In genomic region chr15:95503107-95503506, GRCh38 we compare ENCODE assay signal across 18 cellular contexts.
DNase-seq lines count a peak whose midpoint lies in the region; ATAC-seq, FAIRE-seq and TF ChIP-seq lines count a peak whose summit lies in the region.
"Had no signal": no experiment of that assay in that cellular context is flagged by ENCODE, and none has a peak within 500 bp of the region (broad histone marks: within the 10 kb centered on the region; RNA-seq: fewer than 3 reads in every experiment).

No MANE protein-coding gene starts in this region.

- SMC1A ChIA-PET in GM12878 (lab: Charles Lee; ENCODE audit: uncharacterized antibody, unreplicated experiment), result interaction anchor here (0.7 to 3.4 kb wide), 8 partner anchors 14 to 884 kb away, joined by 3 to 10 read pairs (median 4); no protein-coding TSS in a partner anchor

- H3K79me2 ChIP-seq in GM12878 (ENCODE audit: control insufficient read depth, insufficient read depth, low read length), result no peaks in the 10 kb centered on the region

- no peak overlapping the region for H3K4me2 ChIP-seq in GM12878 (ENCODE audit: control insufficient read depth, insufficient read depth)
- H3K4me2 ChIP-seq: A549 had no signal

- no peaks in the 10 kb centered on the region for H4K20me1 ChIP-seq in GM12878 (ENCODE audit: control insufficient read depth, insufficient read depth)

- H3K4me1 Mint-ChIP-seq in activated CD4-positive, alpha-beta T cell treated with anti-CD3 and anti-CD28 coated beads for 36 hours, result peaks cover 12% of the 10 kb centered on the region
- peaks cover 8% of the 10 kb centered on the region for H3K4me1 Mint-ChIP-seq in stimulated activated naive CD8-positive, alpha-beta T cell treated with anti-CD3 and anti-CD28 coated beads, Interleukin-15, amount 100 ng/mL, for 72 hours
- no peaks in the 10 kb centered on the region for H3K4me1 Mint-ChIP-seq in Caco-2 (ENCODE audit: low read depth, unreplicated experiment)

- no peak overlapping the region for H3K4me3 ChIP-seq in GM12878
- H3K4me3 ChIP-seq in Caco-2 (ENCODE audit: low read depth, low read length), result no peak overlapping the region
- H3K4me3 ChIP-seq: A549, HAP-1 had no signal

- H3K4me1 ChIP-seq in GM12878 (ENCODE audit: control insufficient read depth, insufficient read depth, low read length) (no peaks in the 10 kb centered on the region), Caco-2 (no peaks in the 10 kb centered on the region)
- H3K4me1 ChIP-seq: A549, HAP-1 had no signal

- BruUV-seq in GM12878 (replicated peaks; lab: Mats Ljungman, UMichigan) (no TSS peak), Caco-2 (replicated peaks; lab: Mats Ljungman, UMichigan) (no TSS peak)

- no peaks in the 10 kb centered on the region for H3K27me3 ChIP-seq in GM12878 (replicated peaks in 1 of 2; ENCODE audit: control insufficient read depth in 2 of 2, insufficient read depth in 2 of 2, low read length in 1 of 2)
- H3K27me3 ChIP-seq in Caco-2 (replicated peaks; ENCODE audit: control insufficient read depth, insufficient read depth, low read length), result no peaks in the 10 kb centered on the region

- no peak overlapping the region for H3K27ac Mint-ChIP-seq in activated CD4-positive, alpha-beta T cell treated with anti-CD3 and anti-CD28 coated beads for 36 hours
- no peak overlapping the region for H3K27ac Mint-ChIP-seq in stimulated activated naive CD8-positive, alpha-beta T cell treated with anti-CD3 and anti-CD28 coated beads, Interleukin-15, amount 100 ng/mL, for 72 hours
- no peak overlapping the region for H3K27ac Mint-ChIP-seq in Caco-2 (ENCODE audit: unreplicated experiment)
- H3K27ac Mint-ChIP-seq: CD4-positive, alpha-beta T cell had no signal

- H3K27ac ChIP-seq in GM12878 (ENCODE audit: control insufficient read depth, insufficient read depth), result no peak overlapping the region
- H3K27ac ChIP-seq: 22Rv1, A549, C4-2B, HL-60 had no signal

- RAD21 ChIA-PET in GM12878 (lab: Charles Lee; ENCODE audit: unreplicated experiment), result interaction anchor here (1.0 to 2.8 kb wide), 9 partner anchors 26 to 343 kb away, joined by 3 to 12 read pairs (median 4); no protein-coding TSS in a partner anchor

- no peak for TF ChIP-seq RAD21 in GM12878 (IDR thresholded peaks at IDR 0.05; ENCODE audit: insufficient read depth, low read depth, low read length)

- no peak for DNase-seq in activated CD4-positive, alpha-beta T cell treated with anti-CD3 and anti-CD28 coated beads for 36 hours
- DNase-seq in activated CD4-positive, alpha-beta T cell treated with anti-CD3 and anti-CD28 coated beads, Interleukin-2, amount 50 U/mL, for 4 hours, result no peak
- DNase-seq in stimulated activated naive CD8-positive, alpha-beta T cell treated with anti-CD3 and anti-CD28 coated beads, Interleukin-15, amount 100 ng/mL, for 72 hours, result no peak
- no peak for DNase-seq in stimulated activated naive CD8-positive, alpha-beta T cell treated with anti-CD3 and anti-CD28 coated beads, Interleukin-15, Interleukin-2, amounts not matched to agents 100 U/mL and 50 U/mL, for 24 hours
- DNase-seq in GM12878 (ENCODE audit: low read depth, low spot score) (no peak), Caco-2 (no peak)
- DNase-seq in activated effector memory CD4-positive, alpha-beta T cell treated with Interleukin-2 at 50 U/mL for 16 hours, result no peak
- DNase-seq: AML-193; CD4-positive, alpha-beta T cell; DMS153; DMS79; GDM1 had no signal

- H3K4me3 Mint-ChIP-seq in activated CD4-positive, alpha-beta T cell treated with anti-CD3 and anti-CD28 coated beads for 36 hours, result no peak overlapping the region
- H3K4me3 Mint-ChIP-seq in stimulated activated naive CD8-positive, alpha-beta T cell treated with anti-CD3 and anti-CD28 coated beads, Interleukin-15, amount 100 ng/mL, for 72 hours, result no peak overlapping the region
- no peak overlapping the region for H3K4me3 Mint-ChIP-seq in Caco-2 (ENCODE audit: unreplicated experiment)
- H3K4me3 Mint-ChIP-seq: CD4-positive, alpha-beta T cell had no signal

- no peak for TF ChIP-seq EP300 in GM12878 (IDR thresholded peaks at IDR 0.05; ENCODE audit: borderline replicate concordance in 1 of 2, control insufficient read depth in 1 of 2, low read depth in 2 of 2, low read length in 2 of 2)

- no peak for FAIRE-seq in GM12878 (lab: Jason Lieb, UNC)
- FAIRE-seq: H1 had no signal

- H3K9ac ChIP-seq in GM12878 (ENCODE audit: control insufficient read depth, insufficient read depth, low read length), result no peak overlapping the region

- no peaks in the 10 kb centered on the region for H3K9me3 ChIP-seq in GM12878 (replicated peaks; ENCODE audit: control insufficient read depth, insufficient read depth, low read length)
- no peaks in the 10 kb centered on the region for H3K9me3 ChIP-seq in Caco-2
- H3K9me3 ChIP-seq: A549, HAP-1 had no signal

- in situ Hi-C loops in GM12878 (cut with MboI), result no loop called here

- no peak for TF ChIP-seq POLR2A in GM12878 (IDR thresholded peaks at IDR 0.05; ENCODE audit: low read depth, low read length)

- H3K9me3 Mint-ChIP-seq in activated CD4-positive, alpha-beta T cell treated with anti-CD3 and anti-CD28 coated beads for 36 hours (ENCODE audit: low read depth), result no peaks in the 10 kb centered on the region
- H3K9me3 Mint-ChIP-seq in stimulated activated naive CD8-positive, alpha-beta T cell treated with anti-CD3 and anti-CD28 coated beads, Interleukin-15, amount 100 ng/mL, for 72 hours, result no peaks in the 10 kb centered on the region
- no peaks in the 10 kb centered on the region for H3K9me3 Mint-ChIP-seq in Caco-2 (ENCODE audit: unreplicated experiment)
- H3K9me3 Mint-ChIP-seq: CD4-positive, alpha-beta T cell had no signal

- H3K36me3 Mint-ChIP-seq in activated CD4-positive, alpha-beta T cell treated with anti-CD3 and anti-CD28 coated beads for 36 hours (ENCODE audit: low read depth), result no peaks in the 10 kb centered on the region
- no peaks in the 10 kb centered on the region for H3K36me3 Mint-ChIP-seq in Caco-2 (ENCODE audit: insufficient read depth, unreplicated experiment)

- CTCF ChIA-PET in activated CD4-positive, alpha-beta T cell treated with anti-CD3 and anti-CD28 coated beads for 36 hours (lab: Charles Lee), result no interaction called here
- CTCF ChIA-PET in GM12878 (lab: Yijun Ruan, JAX) (interaction anchor here (0.6 kb wide), 1 partner anchor 29 kb away, joined by 4 read pairs; no protein-coding TSS in a partner anchor), Caco-2 (lab: Charles Lee) (no interaction called here)

- intact Hi-C loops in activated CD4-positive, alpha-beta T cell treated with anti-CD3 and anti-CD28 coated beads for 36 hours (cut with DNase I, micrococcal nuclease), result no loop called here
- intact Hi-C loops in GM12878 (cut with micrococcal nuclease; ENCODE audit: unreplicated experiment), result loop anchor here (1.0 to 10.0 kb wide), 2 partner anchors 201 to 842 kb away; no protein-coding TSS in a partner anchor
- intact Hi-C loops in Caco-2 (cut with micrococcal nuclease; ENCODE audit: unreplicated experiment), result no loop called here

- H3K36me3 ChIP-seq in GM12878 (ENCODE audit: control insufficient read depth in 2 of 2, insufficient read depth in 2 of 2, low read length in 1 of 2) (no peaks in the 10 kb centered on the region), Caco-2 (ENCODE audit: control insufficient read depth, insufficient read depth, low read length) (no peaks in the 10 kb centered on the region)
- H3K36me3 ChIP-seq: HAP-1 had no signal

- POLR2A ChIA-PET in activated CD4-positive, alpha-beta T cell treated with anti-CD3 and anti-CD28 coated beads for 36 hours (lab: Charles Lee), result no interaction called here
- POLR2A ChIA-PET in GM12878 (lab: Charles Lee), result interaction anchor here (1.1 to 1.6 kb wide), 2 partner anchors 216 to 217 kb away, joined by 3 to 5 read pairs; no protein-coding TSS in a partner anchor
- POLR2A ChIA-PET in Caco-2 (lab: Charles Lee), result no interaction called here

- no peak overlapping the region for H2AFZ ChIP-seq in GM12878 (ENCODE audit: control insufficient read depth, low read depth, low read length)

- peak; percentile 42 for ATAC-seq in activated CD4-positive, alpha-beta T cell treated with anti-CD3 and anti-CD28 coated beads for 36 hours
- ATAC-seq in stimulated activated naive CD8-positive, alpha-beta T cell treated with anti-CD3 and anti-CD28 coated beads, Interleukin-15, amount 100 ng/mL, for 72 hours, result peak; percentile 14
- no peak for ATAC-seq in stimulated activated naive CD8-positive, alpha-beta T cell treated with anti-CD3 and anti-CD28 coated beads, Interleukin-15, Interleukin-2, amounts not matched to agents 100 U/mL and 50 U/mL, for 24 hours
- ATAC-seq in GM12878, result peak; percentile 75
- ATAC-seq: A549 had no signal

- H3K27me3 Mint-ChIP-seq in activated CD4-positive, alpha-beta T cell treated with anti-CD3 and anti-CD28 coated beads for 36 hours, result no peaks in the 10 kb centered on the region
- H3K27me3 Mint-ChIP-seq in stimulated activated naive CD8-positive, alpha-beta T cell treated with anti-CD3 and anti-CD28 coated beads, Interleukin-15, amount 100 ng/mL, for 72 hours, result peaks cover 18% of the 10 kb centered on the region
- H3K27me3 Mint-ChIP-seq in Caco-2 (ENCODE audit: insufficient read depth, unreplicated experiment), result peaks cover 3% of the 10 kb centered on the region
- H3K27me3 Mint-ChIP-seq: CD4-positive, alpha-beta T cell had no signal

- TF ChIP-seq CTCF in GM12878 (IDR thresholded peaks at IDR 0.05 in 2 of 3, conservative IDR thresholded peaks at IDR 0.05 in 1 of 3; ENCODE audit: control insufficient read depth in 2 of 3, extremely low read depth in 1 of 3, insufficient read depth in 1 of 3, low read depth in 3 of 3, low read length in 3 of 3) (no peak), Caco-2 (IDR thresholded peaks at IDR 0.05; ENCODE audit: insufficient read depth in 1 of 2, low read depth in 1 of 2, low read length in 1 of 2, severe bottlenecking in 1 of 2, unreplicated experiment in 1 of 2) (no peak)

- WGBS in GM12878 (ENCODE audit: insufficient coverage, insufficient replicate concordance, low lambda C conversion rate, missing lambda C conversion rate), result 0% methylated on average over 2 of the region's 2 CpGs

TF ChIP-seq in GM12878, 131 proteins besides CTCF, POLR2A, EP300 and RAD21:
- TF ChIP-seq PAX8 (IDR thresholded peaks at IDR 0.05), result no peak
- 0 out of 2 replicates have a peak, but pooled peaks have one; percentile 8 for TF ChIP-seq SMARCA5 (IDR thresholded peaks at IDR 0.05)
- 0 out of 2 replicates have a peak, but pooled peaks have one; percentile 2 for TF ChIP-seq TBL1XR1 (IDR thresholded peaks at IDR 0.05; ENCODE audit: low read depth, low read length)
- TF ChIP-seq ZNF274 (IDR thresholded peaks at IDR 0.05; ENCODE audit: insufficient read depth, insufficient read length), result no peak
- TF ChIP-seq SRF (IDR thresholded peaks at IDR 0.05; ENCODE audit: low read depth in 2 of 2, low read length in 2 of 2), result no peak
